In genomic region chr4:162164881-162165528, GRCh38 we compare ENCODE assay signal across 14 cellular contexts. TPM values are rescaled to one million over a fixed set of nuclear protein-coding genes. Genes with fewer than 3 reads are reported as not detected.
DNase-seq lines count a peak whose midpoint lies in the region; ATAC-seq and TF ChIP-seq lines count a peak whose summit lies in the region.
"Had no signal": no experiment of that assay in that cellular context is flagged by ENCODE, and none has a peak within 500 bp of the region (broad histone marks: within the 10 kb centered on the region; RNA-seq: fewer than 3 reads in every experiment).

No MANE protein-coding gene starts in this region.

- H3K79me2 ChIP-seq in GM23338 (replicated peaks; ENCODE audit: insufficient read depth) (no peaks in the 10 kb centered on the region), neural cell (replicated peaks; ENCODE audit: insufficient read depth, low read length) (no peaks in the 10 kb centered on the region)

- CTCF ChIA-PET in RWPE1 (lab: Yijun Ruan, JAX) = no interaction called here

- ATAC-seq in GM23338 (no peak), HG03432 (IDR thresholded peaks at IDR 0.05; ENCODE audit: unreplicated experiment) (no peak)

- H3K9me3 ChIP-seq in endodermal cell (ENCODE audit: control insufficient read depth, low read length) (no peaks in the 10 kb centered on the region), neural cell (ENCODE audit: low read length) (no peaks in the 10 kb centered on the region)
- H3K9me3 ChIP-seq: BE2C had no signal

- H3K4me2 ChIP-seq in GM23338 (peak overlapping the region; percentile 75), neural cell (ENCODE audit: low read length) (peak overlapping the region; percentile 50)

- H3K4me1 ChIP-seq in GM23338 (ENCODE audit: insufficient read depth) = peaks cover 9% of the 10 kb centered on the region
- peaks cover 5% of the 10 kb centered on the region for H3K4me1 ChIP-seq in endodermal cell (ENCODE audit: control insufficient read depth, insufficient read depth, low read length)
- H3K4me1 ChIP-seq: BE2C had no signal

- H3K4me3 ChIP-seq in GM23338 (peak overlapping the region; percentile 76), endodermal cell (ENCODE audit: low read length) (peak overlapping the region; percentile 94), neural cell (ENCODE audit: low read length) (peak overlapping the region; percentile 70)

- TF ChIP-seq CTCF in GM23338 (conservative IDR thresholded peaks at IDR 0.05; ENCODE audit: low read depth in 2 of 2) (no peak), RWPE1 (conservative IDR thresholded peaks at IDR 0.05; ENCODE audit: low read depth) (no peak), endodermal cell (conservative IDR thresholded peaks at IDR 0.05) (no peak), neural cell (IDR thresholded peaks at IDR 0.05; ENCODE audit: poor library complexity, severe bottlenecking) (no peak)

- H2AFZ ChIP-seq in GM23338 (no peak overlapping the region), neural cell (ENCODE audit: low read depth, low read length) (no peak overlapping the region)

- H3K36me3 Mint-ChIP-seq in GM23338 (ENCODE audit: low read depth) = no peaks in the 10 kb centered on the region
- no peaks in the 10 kb centered on the region for H3K36me3 Mint-ChIP-seq in endodermal cell (ENCODE audit: low read depth)

- POLR2A ChIA-PET in RWPE1 (lab: Yijun Ruan, JAX; ENCODE audit: low non-redundant PET) = no interaction called here

- H3K9me2 ChIP-seq in GM23338 (ENCODE audit: insufficient read depth) = no peaks in the 10 kb centered on the region
- no peaks in the 10 kb centered on the region for H3K9me2 ChIP-seq in neural cell (ENCODE audit: insufficient read depth, low read length)

- no peaks in the 10 kb centered on the region for H3F3A ChIP-seq in GM23338 (replicated peaks; ENCODE audit: low read depth)
- no peaks in the 10 kb centered on the region for H3F3A ChIP-seq in neural cell (ENCODE audit: insufficient read depth, low read length, poor library complexity, severe bottlenecking)

- H3K4me1 Mint-ChIP-seq in GM23338 (peaks cover 12% of the 10 kb centered on the region), endodermal cell (peaks cover 9% of the 10 kb centered on the region)

- no peaks in the 10 kb centered on the region for H3K36me3 ChIP-seq in GM23338 (ENCODE audit: insufficient read depth)
- H3K36me3 ChIP-seq in endodermal cell (ENCODE audit: control insufficient read depth, insufficient read depth, low read length) = no peaks in the 10 kb centered on the region
- no peaks in the 10 kb centered on the region for H3K36me3 ChIP-seq in neural cell (ENCODE audit: insufficient read depth, low read length)
- H3K36me3 ChIP-seq: BE2C had no signal

- H3K27me3 Mint-ChIP-seq in GM23338 (ENCODE audit: insufficient read depth, low read depth, poor library complexity) (no peaks in the 10 kb centered on the region), endodermal cell (ENCODE audit: insufficient read depth) (peaks cover 3% of the 10 kb centered on the region)

- H3K27ac ChIP-seq in GM23338 (ENCODE audit: low read depth) = no peak overlapping the region
- no peak overlapping the region for H3K27ac ChIP-seq in RWPE1
- no peak overlapping the region for H3K27ac ChIP-seq in endodermal cell (ENCODE audit: low read depth, low read length)
- H3K27ac ChIP-seq in neural cell (ENCODE audit: low read length) = no peak overlapping the region

- no peaks in the 10 kb centered on the region for H4K20me1 ChIP-seq in GM23338 (replicated peaks; ENCODE audit: insufficient read depth)
- H4K20me1 ChIP-seq in neural cell (ENCODE audit: insufficient read depth) = no peaks in the 10 kb centered on the region

- H3K9ac ChIP-seq in endodermal cell (ENCODE audit: extremely low read depth, low read length, poor library complexity, severe bottlenecking) (no peak overlapping the region), neural cell (ENCODE audit: low read length) (no peak overlapping the region)

- no peak overlapping the region for H3K27ac Mint-ChIP-seq in GM23338
- no peak overlapping the region for H3K27ac Mint-ChIP-seq in endodermal cell
- H3K27ac Mint-ChIP-seq: activated CD8-positive, alpha-beta T cell treated with anti-CD3 and anti-CD28 coated beads for 36 hours; HFFc6 had no signal

- no peak for DNase-seq in GM23338 (ENCODE audit: low spot score)
- peak; percentile 20 for DNase-seq in RWPE1 (ENCODE audit: low spot score)
- no peak for DNase-seq in endodermal cell
- no peak for DNase-seq in stimulated activated CD4-positive, alpha-beta T cell treated with anti-CD3 and anti-CD28 coated beads, Interleukin-4, amount 100 ng/mL, for 4 hours
- DNase-seq in mucosa of gallbladder (ENCODE audit: low spot score) = no peak
- DNase-seq in iPS-NIHi7 (ENCODE audit: extremely low spot score) = no peak
- DNase-seq: activated CD8-positive, alpha-beta T cell treated with anti-CD3 and anti-CD28 coated beads for 36 hours; activated gamma-delta T cell treated with Interleukin-2 at 50 U/mL for 16 hours; BE2C; HFFc6; stimulated activated CD4-positive, alpha-beta T cell treated with anti-CD3 and anti-CD28 coated beads, Interleukin-4, amount 100 ng/mL, for 1 hour had no signal

- H3K9me3 Mint-ChIP-seq in GM23338 (no peaks in the 10 kb centered on the region), endodermal cell (no peaks in the 10 kb centered on the region)
- H3K9me3 Mint-ChIP-seq: activated CD8-positive, alpha-beta T cell treated with anti-CD3 and anti-CD28 coated beads for 36 hours; HFFc6 had no signal

- TF ChIP-seq EP300 in neural cell (conservative IDR thresholded peaks at IDR 0.05; ENCODE audit: poor library complexity, severe bottlenecking) = no peak

- no peak for TF ChIP-seq RAD21 in neural cell (conservative IDR thresholded peaks at IDR 0.05)

- H3K4me3 Mint-ChIP-seq in GM23338 (peak overlapping the region; percentile 50; the same call in 2 of the 3 replicates), endodermal cell (peak overlapping the region; percentile 93)
- H3K4me3 Mint-ChIP-seq: activated CD8-positive, alpha-beta T cell treated with anti-CD3 and anti-CD28 coated beads for 36 hours; HFFc6 had no signal

- H3K27me3 ChIP-seq in GM23338 (ENCODE audit: insufficient read depth) (no peaks in the 10 kb centered on the region), endodermal cell (ENCODE audit: control insufficient read depth, insufficient read depth, low read length, poor library complexity, severe bottlenecking) (peaks cover 5% of the 10 kb centered on the region), neural cell (ENCODE audit: insufficient read depth, low read depth, low read length) (no peaks in the 10 kb centered on the region)
- H3K27me3 ChIP-seq: BE2C had no signal

TF ChIP-seq in GM23338, 12 proteins besides CTCF, POLR2A, EP300 and RAD21 (continues in another document):
- TF ChIP-seq STAT1 (IDR thresholded peaks at IDR 0.05; ENCODE audit: unreplicated experiment) (no peak), NANOG (IDR thresholded peaks at IDR 0.05; ENCODE audit: borderline replicate concordance) (no peak)

TF ChIP-seq in neural cell, 6 proteins besides CTCF, POLR2A, EP300 and RAD21:
- no peak for TF ChIP-seq SMC3 (conservative IDR thresholded peaks at IDR 0.05; ENCODE audit: poor library complexity)
- TF ChIP-seq POLR2AphosphoS5 (IDR thresholded peaks at IDR 0.05) = no peak
- TF ChIP-seq MXI1 (conservative IDR thresholded peaks at IDR 0.05; ENCODE audit: poor library complexity, severe bottlenecking) = no peak
- TF ChIP-seq REST (IDR thresholded peaks at IDR 0.05; ENCODE audit: borderline replicate concordance) = no peak
- no peak for TF ChIP-seq EZH2 (IDR thresholded peaks at IDR 0.05; ENCODE audit: borderline replicate concordance, insufficient read depth, low read length, poor library complexity, severe bottlenecking)
- TF ChIP-seq TAF1 (IDR thresholded peaks at IDR 0.05; ENCODE audit: low read depth) = no peak

RNA-seq across cellular contexts. Expression of gene FSTL5, which starts 1.2 kb away (rescaled TPM):
- total RNA-seq in GM23338 (2014; rRNA removed; shearing (Covaris generic)) = 0.27 and 0.49 TPM in 2 replicates
- 0.06 and 0.10 TPM in 2 replicates for polyA plus RNA-seq in GM23338 (2016; fragmentation: Nextera tagmentation; extraction: Ambion mirVana)
- total RNA-seq in endodermal cell = 1 to 10 TPM in 1 of 2 donors, under 1 TPM in 1; 0.24 to 1.1 TPM
- polyA plus RNA-seq in endodermal cell (2013, experiment 1 of 2) = 1.2 TPM
- polyA plus RNA-seq in endodermal cell (2013, experiment 2 of 2) = 1.2 TPM
- polyA plus RNA-seq in neural cell = 6.5 and 6.8 TPM in 2 replicates
- 16.3 and 18.2 TPM in 2 replicates for polyA minus RNA-seq in neural cell
- 0.03 TPM for total RNA-seq in mucosa of gallbladder
- total RNA-seq: activated CD8-positive, alpha-beta T cell treated with anti-CD3 and anti-CD28 coated beads for 36 hours; HFFc6; HT-29 had no signal
